16 cellular contexts compared by ENCODE assay signal in genomic region chr10:88008866-88009470, GRCh38.
DNase-seq lines count a peak whose midpoint lies in the region; ATAC-seq, FAIRE-seq and TF ChIP-seq lines count a peak whose summit lies in the region.
"Had no signal": no experiment of that assay in that cellular context is flagged by ENCODE, and none has a peak within 500 bp of the region (broad histone marks: within the 10 kb centered on the region; RNA-seq: fewer than 3 reads in every experiment).

No MANE protein-coding gene starts in this region.

- DNase-seq in A549 (ENCODE audit: low read depth in 1 of 2, low spot score in 1 of 2) (peak; percentile 7 to 50), HCEC 1CT (peak; percentile 19), Panc1 (ENCODE audit: low read depth, low spot score) (peak; percentile 38), fibroblast of peridontal ligament (ENCODE audit: extremely low read depth) (peak; percentile 29), ovary (no peak), middle frontal gyrus (ENCODE audit: extremely low spot score, low spot score) (no peak), NCI-H1048 (lab: John Stamatoyannopoulos, UW) (no peak)
- DNase-seq: C1 segment of cervical spinal cord, GF-D8, NCI-H187 treated with DMSO at 0.1 percent for 48 hours, NCI-H2171, NCI-H446, NCI-H748 treated with DMSO at 0.1 percent for 48 hours had no signal

- in situ Hi-C loops in Panc1 (cut with HindIII; ENCODE audit: low pct_unique_long_range_greater_than_20kb, low sequenced_read_pairs): no loop called here

- no peak overlapping the region for H3K27ac ChIP-seq in A549
- no peak overlapping the region for H3K27ac ChIP-seq in Panc1 (ENCODE audit: low read length)
- no peak overlapping the region for H3K27ac ChIP-seq in ovary
- H3K27ac ChIP-seq: RWPE1 had no signal

- H3K4me1 ChIP-seq in A549 (peaks cover 19% of the 10 kb centered on the region), Panc1 (ENCODE audit: control insufficient read depth, insufficient read depth, low read length) (no peaks in the 10 kb centered on the region), ovary (ENCODE audit: insufficient read depth) (no peaks in the 10 kb centered on the region)

- TF ChIP-seq EP300 in A549 (IDR thresholded peaks at IDR 0.05) (no peak), ovary (IDR thresholded peaks at IDR 0.05) (no peak)

- BruUV-seq in Panc1 (replicated peaks; lab: Mats Ljungman, UMichigan): no TSS peak

- POLR2A ChIA-PET in A549 (lab: Yijun Ruan, JAX): no interaction called here
- POLR2A ChIA-PET in Panc1 (lab: Charles Lee): no interaction called here

- CTCF ChIA-PET in A549 (lab: Yijun Ruan, JAX): interaction anchor here (0.6 kb wide), 1 partner anchor 483 kb away, joined by 4 read pairs; no protein-coding TSS in a partner anchor
- CTCF ChIA-PET in Panc1 (lab: Charles Lee): no interaction called here

- TF ChIP-seq POLR2A in A549 (IDR thresholded peaks at IDR 0.05; ENCODE audit: low read length) (no peak), ovary (IDR thresholded peaks at IDR 0.05) (no peak)

- peak; percentile 73 for FAIRE-seq in A549 (lab: Jason Lieb, UNC)

- H3K4me2 ChIP-seq in A549: peak overlapping the region; percentile 53

- no peaks in the 10 kb centered on the region for H3K36me3 ChIP-seq in Panc1 (ENCODE audit: control insufficient read depth, insufficient read depth, low read length)
- H3K36me3 ChIP-seq in ovary: no peaks in the 10 kb centered on the region

- 7% methylated on average over 1 of the region's 1 CpG for WGBS in A549 (ENCODE audit: missing lambda C conversion rate)
- 24 to 42% (median 32%) methylated on average over 1 of the region's 1 CpG for WGBS in ovary, 3 donors

- ATAC-seq in A549 (peak; percentile 71 to 87), Panc1 (peak; percentile 51; the same call in 1 of the 2 replicates), HG02642 (IDR thresholded peaks at IDR 0.05; ENCODE audit: poor library complexity, unreplicated experiment) (no peak)
- ATAC-seq: HCT116 had no signal

- H3K9me3 ChIP-seq in A549 (no peaks in the 10 kb centered on the region), Panc1 (ENCODE audit: control insufficient read depth, insufficient read depth, low read depth, low read length) (no peaks in the 10 kb centered on the region), ovary (no peaks in the 10 kb centered on the region)

- H3K4me3 ChIP-seq in A549 (no peak overlapping the region), Panc1 (ENCODE audit: low read depth in 2 of 2, low read length in 2 of 2) (no peak overlapping the region), ovary (no peak overlapping the region)

- intact Hi-C loops in Panc1 (cut with micrococcal nuclease; ENCODE audit: unreplicated experiment) (no loop called here), ovary (cut with DNase I) (no loop called here)

- no peak for TF ChIP-seq CTCF in A549 (IDR thresholded peaks at IDR 0.05)
- no peak for TF ChIP-seq CTCF in Panc1 (IDR thresholded peaks at IDR 0.05)
- TF ChIP-seq CTCF in ovary (IDR thresholded peaks at IDR 0.05): no peak

- H3K27me3 ChIP-seq in Panc1 (ENCODE audit: control insufficient read depth, insufficient read depth, low read length) (no peaks in the 10 kb centered on the region), ovary (no peaks in the 10 kb centered on the region)

- no peak; a peak in 1 of 5 replicates for TF ChIP-seq RAD21 in A549 (conservative IDR thresholded peaks at IDR 0.05 in 1 of 2, IDR thresholded peaks at IDR 0.05 in 1 of 2)

TF ChIP-seq in A549, 52 proteins besides CTCF, POLR2A, EP300 and RAD21:
- TF ChIP-seq USF2 (IDR thresholded peaks at IDR 0.05) (peak; percentile 57), MAX (IDR thresholded peaks at IDR 0.05) (peak; percentile 25; the same call in 1 of the 2 replicates), FOSL2 (IDR thresholded peaks at IDR 0.05) (no peak), FOSL2 (CRISPR knock-in tag; IDR thresholded peaks at IDR 0.05) (peak; percentile 56), JUNB (IDR thresholded peaks at IDR 0.05) (peak; percentile 58), NR3C1 (IDR thresholded peaks at IDR 0.05) (no peak), HES2 (IDR thresholded peaks at IDR 0.05) (no peak), GATA3 (IDR thresholded peaks at IDR 0.05; ENCODE audit: borderline replicate concordance) (peak; percentile 60), CEBPB (IDR thresholded peaks at IDR 0.05) (peak; percentile 9 to 20; a peak in 2 of 4 replicates)

Comparison
In these comparisons a context has a peak if more than half of its experiments do, and no peak if none do; other contexts are left out.
1. DNase-seq: peak in A549 (2 of 2), HCEC 1CT (single experiment), Panc1 (single experiment) and fibroblast of peridontal ligament (single experiment); none in ovary (0 of 5), middle frontal gyrus (single experiment) and NCI-H1048 (single experiment).